ENCODE assay signal across 14 cellular contexts in genomic region chr2:54871457-54872103, GRCh38.
DNase-seq lines count a peak whose midpoint lies in the region; ATAC-seq and TF ChIP-seq lines count a peak whose summit lies in the region.
"Had no signal": no experiment of that assay in that cellular context is flagged by ENCODE, and none has a peak within 500 bp of the region (broad histone marks: within the 10 kb centered on the region; RNA-seq: fewer than 3 reads in every experiment).

No MANE protein-coding gene starts in this region.

- no peak overlapping the region for H2BK5ac ChIP-seq in neuronal stem cell (ENCODE audit: low read length)

- POLR2A ChIA-PET in PC-3 (lab: Charles Lee; ENCODE audit: unreplicated experiment), result no interaction called here

- ATAC-seq in PC-3, result peak; percentile 18; the same call in 1 of the 2 replicates
- ATAC-seq: CD8-positive, alpha-beta T cell had no signal

- H2AFZ ChIP-seq in PC-3 (ENCODE audit: low read length), result no peak overlapping the region
- no peak overlapping the region for H2AFZ ChIP-seq in neuronal stem cell (ENCODE audit: low read length)

- DNase-seq in DMS153 (lab: John Stamatoyannopoulos, UW) (peak; percentile 85), NCI-H1436 treated with DMSO at 0.1 percent for 48 hours (lab: John Stamatoyannopoulos, UW) (peak; percentile 84), PC-3 (peak; percentile 19), kidney tubule cell (ENCODE audit: low spot score) (peak; percentile 17), neuronal stem cell (ENCODE audit: low spot score) (no peak), ACHN (no peak)
- no peak for DNase-seq in activated naive CD4-positive, alpha-beta T cell treated with anti-CD3 and anti-CD28 coated beads, Interleukin-2, amount 50 U/mL, for 16 hours
- no peak for DNase-seq in central memory CD4-positive, alpha-beta T cell
- DNase-seq: activated CD4-positive, CD25-positive, alpha-beta regulatory T cell treated with anti-CD3 and anti-CD28 coated beads, Interleukin-2, amount 50 U/mL, for 72 hours; activated naive CD4-positive, alpha-beta T cell; CD8-positive, alpha-beta T cell; RPMI8226; uterus had no signal

- H3K9me2 ChIP-seq in PC-3 (replicated peaks; ENCODE audit: low read length), result no peaks in the 10 kb centered on the region

- no peak overlapping the region for H2BK120ac ChIP-seq in neuronal stem cell (ENCODE audit: low read depth, low read length)

- H3K36me3 ChIP-seq in PC-3 (ENCODE audit: low read depth, low read length) (no peaks in the 10 kb centered on the region), neuronal stem cell (replicated peaks in 1 of 2; ENCODE audit: control insufficient read depth in 2 of 2, insufficient read depth in 2 of 2, low read length in 2 of 2) (peaks cover 0 to 3% of the 10 kb centered on the region in 2 donors)
- H3K36me3 ChIP-seq: right atrium auricular region, uterus had no signal

- no peak overlapping the region for H3K9ac ChIP-seq in PC-3 (ENCODE audit: low read length)
- no peak overlapping the region for H3K9ac ChIP-seq in neuronal stem cell (ENCODE audit: low read depth, low read length, poor library complexity)

- no peaks in the 10 kb centered on the region for H3K79me1 ChIP-seq in neuronal stem cell (ENCODE audit: low read depth, low read length)

- H3K79me2 ChIP-seq in PC-3 (ENCODE audit: low read length), result no peaks in the 10 kb centered on the region

- H4K91ac ChIP-seq in neuronal stem cell (ENCODE audit: low read depth, low read length, poor library complexity), result no peak overlapping the region

- WGBS in neuronal stem cell (ENCODE audit: extremely low coverage in 2 of 2, insufficient read length in 2 of 2, insufficient replicate concordance in 1 of 2), 2 donors, result no CpG with 5 or more reads among the region's 13 CpGs

- no peak overlapping the region for H3K4me2 ChIP-seq in PC-3 (ENCODE audit: low read length)
- H3K4me2 ChIP-seq in neuronal stem cell (ENCODE audit: insufficient read depth, low read length, poor library complexity, severe bottlenecking), result no peak overlapping the region

- H3K9me3 ChIP-seq in PC-3 (ENCODE audit: low read length), result no peaks in the 10 kb centered on the region
- no peaks in the 10 kb centered on the region for H3K9me3 ChIP-seq in neuronal stem cell (replicated peaks in 1 of 2; ENCODE audit: control insufficient read depth in 2 of 2, insufficient read depth in 1 of 2, low read depth in 1 of 2, low read length in 2 of 2)
- H3K9me3 ChIP-seq: right atrium auricular region, uterus had no signal

- BruUV-seq in PC-3 (replicated peaks; lab: Mats Ljungman, UMichigan), result no TSS peak

- H3K4me3 ChIP-seq in PC-3 (ENCODE audit: low read length), result no peak overlapping the region
- no peak overlapping the region for H3K4me3 ChIP-seq in neuronal stem cell (ENCODE audit: low read length in 2 of 2)
- H3K4me3 ChIP-seq: right atrium auricular region, uterus had no signal

- CTCF ChIA-PET in PC-3 (lab: Charles Lee), result interaction anchor here (0.6 kb wide), 1 partner anchor 304 kb away, joined by 3 read pairs; no protein-coding TSS in a partner anchor

- TF ChIP-seq CTCF in PC-3 (conservative IDR thresholded peaks at IDR 0.05; ENCODE audit: low read depth, low read length), result no peak

- intact Hi-C loops in PC-3 (cut with micrococcal nuclease), result no loop called here

- H2BK12ac ChIP-seq in neuronal stem cell (ENCODE audit: low read length), result no peak overlapping the region

- H4K8ac ChIP-seq in neuronal stem cell (ENCODE audit: low read depth, low read length), result no peak overlapping the region

- H3K14ac ChIP-seq in neuronal stem cell (ENCODE audit: low read length), result no peak overlapping the region

- no peak overlapping the region for H3K27ac ChIP-seq in PC-3 (ENCODE audit: low read length)
- H3K27ac ChIP-seq in neuronal stem cell (replicated peaks; ENCODE audit: low read length), result no peak overlapping the region
- H3K27ac ChIP-seq: right atrium auricular region, uterus had no signal

- no peaks in the 10 kb centered on the region for H4K20me1 ChIP-seq in PC-3 (ENCODE audit: low read length)

- H3K18ac ChIP-seq in neuronal stem cell (ENCODE audit: low read length), result no peak overlapping the region

- no peaks in the 10 kb centered on the region for H3K27me3 ChIP-seq in PC-3 (ENCODE audit: low read length)
- H3K27me3 ChIP-seq in neuronal stem cell (ENCODE audit: control insufficient read depth in 3 of 3, insufficient read depth in 3 of 3, low read depth in 1 of 3, low read length in 3 of 3), result peaks cover 0 to 2% (median 0%) of the 10 kb centered on the region in 3 experiments
- H3K27me3 ChIP-seq: right atrium auricular region, uterus had no signal

- no peak overlapping the region for H2AK5ac ChIP-seq in neuronal stem cell (ENCODE audit: low read depth, low read length)

- no peaks in the 10 kb centered on the region for H3F3A ChIP-seq in PC-3 (ENCODE audit: low read length, unreplicated experiment)

- no peak overlapping the region for H2BK15ac ChIP-seq in neuronal stem cell (ENCODE audit: low read length)

- no peak overlapping the region for H3K23ac ChIP-seq in neuronal stem cell (ENCODE audit: low read depth, low read length, poor library complexity)

- H3K4me1 ChIP-seq in PC-3 (ENCODE audit: insufficient read depth, low read length) (peaks cover 4% of the 10 kb centered on the region), neuronal stem cell (ENCODE audit: control insufficient read depth in 2 of 2, insufficient read depth in 1 of 2, low read depth in 1 of 2, low read length in 2 of 2) (peaks cover 0 to 5% of the 10 kb centered on the region in 2 donors)
- H3K4me1 ChIP-seq: right atrium auricular region, uterus had no signal

- in situ Hi-C loops in ACHN (cut with HindIII; ENCODE audit: low pct_ligation_motif_present, low pct_unique_long_range_greater_than_20kb, low sequenced_read_pairs), result no loop called here

- H3K4ac ChIP-seq in neuronal stem cell (ENCODE audit: low read length), result no peak overlapping the region

Comparison
In these comparisons a context has a peak if more than half of its experiments do, and no peak if none do; other contexts are left out.
1. DNase-seq: peak in DMS153 (single experiment), NCI-H1436 treated with DMSO at 0.1 percent for 48 hours (single experiment), PC-3 (single experiment) and kidney tubule cell (single experiment); none in neuronal stem cell (single experiment), activated naive CD4-positive, alpha-beta T cell treated with anti-CD3 and anti-CD28 coated beads, Interleukin-2, amount 50 U/mL, for 16 hours (single experiment), central memory CD4-positive, alpha-beta T cell (single experiment) and ACHN (single experiment).